Comparison of ENCODE assay signal across 1 cellular context in genomic region chr10:21527634-21528451, GRCh38.
TF ChIP-seq lines count a peak whose summit lies in the region.

No MANE protein-coding gene starts in this region.

TF ChIP-seq in K562, 482 proteins besides CTCF, POLR2A, EP300 and RAD21 (continued from another document and continues in another):
- TF ChIP-seq TFAM (CRISPR knock-in tag; conservative IDR thresholded peaks at IDR 0.05) (no peak), SMARCA4 (IDR thresholded peaks at IDR 0.05) (no peak), GTF2E2 (tag; IDR thresholded peaks at IDR 0.05) (peak; percentile 66; the same call in 1 of the 2 replicates), CHD1 (IDR thresholded peaks at IDR 0.05; ENCODE audit: low read length) (peak; percentile 73), ARHGAP35 (IDR thresholded peaks at IDR 0.05; ENCODE audit: partially characterized antibody) (no peak), EZH2 (IDR thresholded peaks at IDR 0.05; ENCODE audit: borderline replicate concordance, low read depth, low read length) (no peak), MLX (CRISPR knock-in tag; conservative IDR thresholded peaks at IDR 0.05) (no peak), JUND (IDR thresholded peaks at IDR 0.05; ENCODE audit: borderline replicate concordance, low read depth, low read length) (no peak; the same call in 1 of the 2 replicates), JUND (tag; IDR thresholded peaks at IDR 0.05; ENCODE audit: borderline replicate concordance, low read depth, low read length) (0 out of 3 replicates have a peak, but pooled peaks have one; percentile 15), DLX4 (CRISPR knock-in tag; IDR thresholded peaks at IDR 0.05) (no peak), ETV5 (CRISPR knock-in tag; IDR thresholded peaks at IDR 0.05; ENCODE audit: low read depth) (no peak), ZFPM2 (CRISPR knock-in tag; IDR thresholded peaks at IDR 0.05) (no peak), SMAD1 (IDR thresholded peaks at IDR 0.05; ENCODE audit: low read depth, low read length, partially characterized antibody) (no peak), RBM34 (IDR thresholded peaks at IDR 0.05; ENCODE audit: borderline replicate concordance, insufficient read depth, low read length) (no peak), TSC22D4 (tag; IDR thresholded peaks at IDR 0.05) (no peak), PHB (CRISPR knock-in tag; IDR thresholded peaks at IDR 0.05) (no peak), POLR2B (IDR thresholded peaks at IDR 0.05; ENCODE audit: low read depth, partially characterized antibody) (no peak), BDP1 (IDR thresholded peaks at IDR 0.05; ENCODE audit: insufficient read depth, insufficient read length) (no peak), TAF15 (IDR thresholded peaks at IDR 0.05; ENCODE audit: low read depth, low read length) (no peak), MCM3 (IDR thresholded peaks at IDR 0.05) (no peak), MEF2D (tag; conservative IDR thresholded peaks at IDR 0.05; ENCODE audit: low read depth) (no peak), PML (IDR thresholded peaks at IDR 0.05; ENCODE audit: low read length) (peak; percentile 29; the same call in 1 of the 2 replicates), PATZ1 (CRISPR knock-in tag; IDR thresholded peaks at IDR 0.05; ENCODE audit: borderline replicate concordance) (no peak), PCBP1 (IDR thresholded peaks at IDR 0.05; ENCODE audit: low read depth, low read length, poor library complexity, severe bottlenecking) (no peak), ZNF592 (IDR thresholded peaks at IDR 0.05) (0 out of 2 replicates have a peak, but pooled peaks have one; percentile 13), MEIS2 (IDR thresholded peaks at IDR 0.05; ENCODE audit: partially characterized antibody) (no peak), FOXM1 (IDR thresholded peaks at IDR 0.05; ENCODE audit: low read depth) (peak; percentile 94), FOXM1 (CRISPR knock-in tag; IDR thresholded peaks at IDR 0.05; ENCODE audit: low read depth) (no peak), GTF2B (IDR thresholded peaks at IDR 0.05; ENCODE audit: extremely low read depth, insufficient read length) (no peak), MECOM (CRISPR knock-in tag; IDR thresholded peaks at IDR 0.05) (no peak), PHB2 (IDR thresholded peaks at IDR 0.05; ENCODE audit: low read depth) (no peak), CCNT2 (IDR thresholded peaks at IDR 0.05; ENCODE audit: borderline replicate concordance, extremely low read depth, insufficient read length, low read depth, low read length) (no peak), SMAD3 (CRISPR knock-in tag; conservative IDR thresholded peaks at IDR 0.05) (no peak), CC2D1A (IDR thresholded peaks at IDR 0.05) (no peak), L3MBTL2 (IDR thresholded peaks at IDR 0.05) (no peak), HMG20A (CRISPR knock-in tag; conservative IDR thresholded peaks at IDR 0.05) (no peak), CUX1 (CRISPR knock-in tag; IDR thresholded peaks at IDR 0.05) (no peak), MBD2 (IDR thresholded peaks at IDR 0.05; ENCODE audit: borderline replicate concordance, low read depth) (no peak), SRSF9 (IDR thresholded peaks at IDR 0.05; ENCODE audit: borderline replicate concordance, low read depth, low read length) (no peak), CEBPB (tag; IDR thresholded peaks at IDR 0.05) (no peak), BACH1 (tag; IDR thresholded peaks at IDR 0.05) (peak; percentile 51; the same call in 1 of the 2 replicates), SIX5 (IDR thresholded peaks at IDR 0.05; ENCODE audit: borderline replicate concordance in 1 of 2, insufficient read depth in 1 of 2, low read depth in 1 of 2, low read length in 2 of 2) (no peak), MCM7 (IDR thresholded peaks at IDR 0.05) (no peak), U2AF1 (optimal IDR thresholded peaks at IDR 0.05; ENCODE audit: low read depth, low read length) (no peak), BRCA1 (IDR thresholded peaks at IDR 0.05) (no peak), BRCA1 (CRISPR knock-in tag; IDR thresholded peaks at IDR 0.05) (no peak), ZNF384 (IDR thresholded peaks at IDR 0.05; ENCODE audit: low read depth, low read length) (peak; percentile 44; the same call in 1 of the 2 replicates), TCF7 (IDR thresholded peaks at IDR 0.05; ENCODE audit: borderline replicate concordance) (no peak), CREB1 (IDR thresholded peaks at IDR 0.05) (no peak), CREB1 (CRISPR knock-in tag; IDR thresholded peaks at IDR 0.05) (no peak), SP1 (CRISPR knock-in tag; IDR thresholded peaks at IDR 0.05) (no peak), NELFE (IDR thresholded peaks at IDR 0.05; ENCODE audit: insufficient read depth, insufficient read length) (no peak), ZKSCAN3 (CRISPR knock-in tag; IDR thresholded peaks at IDR 0.05) (0 out of 2 replicates have a peak, but pooled peaks have one; percentile 37), KLF1 (tag; IDR thresholded peaks at IDR 0.05) (no peak), ZBTB11 (CRISPR knock-in tag; IDR thresholded peaks at IDR 0.05) (no peak), STAT5A (IDR thresholded peaks at IDR 0.05; ENCODE audit: borderline replicate concordance, low read length) (0 out of 2 replicates have a peak, but pooled peaks have one; percentile 3)
